Comparison of ENCODE assay signal across 8 cellular contexts in genomic region chr5:177455661-177456590, GRCh38. TPM values are rescaled to one million over a fixed set of nuclear protein-coding genes. Genes with fewer than 3 reads are reported as not detected.
DNase-seq lines count a peak whose midpoint lies in the region; ATAC-seq and TF ChIP-seq lines count a peak whose summit lies in the region.

No MANE protein-coding gene starts in this region.

- DNase-seq in AG09309 (ENCODE audit: low read depth): no peak
- peak; percentile 57 for DNase-seq in NCI-H510A treated with DMSO at 0.1 percent for 48 hours (lab: John Stamatoyannopoulos, UW)
- DNase-seq in activated CD4-positive, alpha-beta T cell treated with anti-CD3 and anti-CD28 coated beads for 48 hours: peak; percentile 98
- peak; percentile 97 for DNase-seq in coronary artery (ENCODE audit: low spot score)
- peak; percentile 90 to 97 for DNase-seq in left lung
- peak; percentile 98 to 99 for DNase-seq in stimulated activated CD4-positive, alpha-beta T cell treated with anti-CD3 and anti-CD28 coated beads, Interleukin-2, amount 100 ng/mL, for 48 hours

- TF ChIP-seq CTCF in AG09309 (IDR thresholded peaks at IDR 0.05; ENCODE audit: control insufficient read depth, insufficient read depth, low read depth, low read length, missing control alignments) (peak; percentile 97), coronary artery (IDR thresholded peaks at IDR 0.05) (peak; percentile 86), left lung (IDR thresholded peaks at IDR 0.05) (peak; percentile 93 to 95)

- H3K4me3 ChIP-seq in AG09309 (ENCODE audit: control insufficient read depth, low read depth, low read length): peak overlapping the region; percentile 33
- peak overlapping the region; percentile 71 for H3K4me3 ChIP-seq in coronary artery
- peak overlapping the region; percentile 43 to 64 for H3K4me3 ChIP-seq in left lung

- intact Hi-C loops in left lung (cut with DNase I): loop anchor here (10.0 kb wide), 2 partner anchors 61 to 131 kb away; no protein-coding TSS in a partner anchor

- ATAC-seq in GM18909 (IDR thresholded peaks at IDR 0.05; ENCODE audit: poor library complexity, unreplicated experiment) (peak; percentile 15), HG03354 (IDR thresholded peaks at IDR 0.05; ENCODE audit: poor library complexity, severe bottlenecking, unreplicated experiment) (peak; percentile 24), left lung (peak; percentile 76)

- H3K4me1 ChIP-seq in left lung: peaks cover 8 to 46% of the 10 kb centered on the region in 2 donors

- peaks cover 0 to 27% of the 10 kb centered on the region in 2 donors for H3K36me3 ChIP-seq in left lung

- peak overlapping the region; percentile 22 to 77 for H3K27ac ChIP-seq in coronary artery
- H3K27ac ChIP-seq in left lung: peak overlapping the region; percentile 72 to 80

- peaks cover 0 to 34% of the 10 kb centered on the region in 2 donors for H3K27me3 ChIP-seq in left lung

- H3K9me3 ChIP-seq in left lung: no peaks in the 10 kb centered on the region

RNA-seq across cellular contexts. Expression of gene PRR7, which starts 9.3 kb away (rescaled TPM):
- 1 to 10 TPM; 2.7 to 4.1 TPM for total RNA-seq in left lung

RNA-seq across cellular contexts. Expression of gene DBN1, which starts 17.5 kb away (rescaled TPM):
- total RNA-seq in left lung: 10 to 100 TPM; 43.2 to 83.1 TPM

RNA-seq across cellular contexts. Expression of gene GRK6, which starts 29.4 kb away (rescaled TPM):
- 10 to 100 TPM; 32.3 to 57.1 TPM for total RNA-seq in left lung

RNA-seq across cellular contexts. Expression of gene PDLIM7, which starts 41.5 kb away (rescaled TPM):
- 100 to 1,000 TPM; 107 to 141 TPM for total RNA-seq in left lung

RNA-seq across cellular contexts. Expression of gene F12, which starts 46.6 kb away (rescaled TPM):
- 1 to 10 TPM in 1 of 2 donors, under 1 TPM in 1; 0.63 to 1.1 TPM for total RNA-seq in left lung

Comparison
In these comparisons a context has a peak if more than half of its experiments do, and no peak if none do; other contexts are left out.
1. ATAC-seq: peak in every context shown above with its lines; median percentile 76 in left lung; 24 in HG03354; 15 in GM18909.